8 cellular contexts compared by ENCODE assay signal in genomic region chr19:46990998-46991676, GRCh38. TPM values are rescaled to one million over a fixed set of nuclear protein-coding genes. Genes with fewer than 3 reads are reported as not detected.
A peak's percentile ranks its signal among the peaks of the same experiment; 100 is the strongest.
DNase-seq lines count a peak whose midpoint lies in the region; ATAC-seq, FAIRE-seq and TF ChIP-seq lines count a peak whose summit lies in the region.

No MANE protein-coding gene starts in this region.

- TF ChIP-seq RAD21 in HepG2 (CRISPR knock-in tag; IDR thresholded peaks at IDR 0.05) = peak; percentile 90

- no peak overlapping the region for H3K4me2 ChIP-seq in HepG2 (ENCODE audit: low read depth, low read length)

- DNase-seq in GM19238 (ENCODE audit: insufficient read length, low spot score) (peak; percentile 27), NCI-H446 treated with DMSO at 0.1 percent for 48 hours (lab: John Stamatoyannopoulos, UW) (peak; percentile 15), dorsolateral prefrontal cortex (peak; percentile 71 to 90 (median 86)), HepG2 (ENCODE audit: low spot score) (peak; percentile 64)
- peak; percentile 87 for DNase-seq in activated CD4-positive, alpha-beta T cell treated with anti-CD3 and anti-CD28 coated beads, Interleukin-2, amount 10 ng/mL, durations not matched to agents 24 days and 14 days
- DNase-seq in stimulated activated CD4-positive, alpha-beta T cell treated with anti-CD3 and anti-CD28 coated beads, Interleukin-4, amount 100 ng/mL, for 4 hours = peak; percentile 53 to 60

- no peak for TF ChIP-seq POLR2A in HepG2 (IDR thresholded peaks at IDR 0.05; ENCODE audit: insufficient read depth in 1 of 2, low read depth in 2 of 2, low read length in 2 of 2)

- no peaks in the 10 kb centered on the region for H3K9me3 Mint-ChIP-seq in activated CD4-positive, alpha-beta T cell treated with anti-CD3 and anti-CD28 coated beads, Interleukin-2, amount 10 ng/mL, durations not matched to agents 24 days and 14 days

- peaks cover 48 to 73% of the 10 kb centered on the region in 2 experiments for H3K36me3 ChIP-seq in HepG2 (replicated peaks in 1 of 2; ENCODE audit: control insufficient read depth in 1 of 2, insufficient read depth in 2 of 2, low read length in 2 of 2)

- H4K20me1 ChIP-seq in HepG2 (ENCODE audit: insufficient read depth, low read length) = no peaks in the 10 kb centered on the region; the same call in 1 of the 2 replicates

- peaks cover 1% of the 10 kb centered on the region for H3K79me2 ChIP-seq in HepG2 (ENCODE audit: insufficient read depth, low read length)

- no peak overlapping the region for H3K4me3 Mint-ChIP-seq in activated CD4-positive, alpha-beta T cell treated with anti-CD3 and anti-CD28 coated beads, Interleukin-2, amount 10 ng/mL, durations not matched to agents 24 days and 14 days

- no peaks in the 10 kb centered on the region for H3K27me3 Mint-ChIP-seq in activated CD4-positive, alpha-beta T cell treated with anti-CD3 and anti-CD28 coated beads, Interleukin-2, amount 10 ng/mL, durations not matched to agents 24 days and 14 days

- H3K9me3 ChIP-seq in HepG2 (ENCODE audit: low read length) = no peaks in the 10 kb centered on the region

- ATAC-seq in HepG2 (peak; percentile 64), GM18870 (IDR thresholded peaks at IDR 0.05; ENCODE audit: unreplicated experiment) (no peak)

- no TSS peak for BruUV-seq in HepG2 (replicated peaks; lab: Mats Ljungman, UMichigan)

- TF ChIP-seq EP300 in HepG2 (IDR thresholded peaks at IDR 0.05; ENCODE audit: low read depth in 2 of 2, low read length in 2 of 2) (no peak), HepG2 (CRISPR knock-in tag; IDR thresholded peaks at IDR 0.05; ENCODE audit: borderline replicate concordance) (no peak)

- peak overlapping the region in 12 of 59 donors; percentile 3 to 28 (median 16) for H3K4me3 ChIP-seq in dorsolateral prefrontal cortex
- no peak overlapping the region for H3K4me3 ChIP-seq in HepG2 (replicated peaks in 1 of 3; ENCODE audit: insufficient read depth in 1 of 3, low read depth in 2 of 3, low read length in 3 of 3)

- peaks cover 11% of the 10 kb centered on the region for H3K4me1 Mint-ChIP-seq in activated CD4-positive, alpha-beta T cell treated with anti-CD3 and anti-CD28 coated beads, Interleukin-2, amount 10 ng/mL, durations not matched to agents 24 days and 14 days

- no peak overlapping the region for H3K9ac ChIP-seq in HepG2 (ENCODE audit: insufficient read depth, low read depth, low read length)

- H3K27ac ChIP-seq in dorsolateral prefrontal cortex (peak overlapping the region in 58 of 59 donors; percentile 25 to 87 (median 75)), HepG2 (ENCODE audit: extremely low read length, insufficient read depth, low read length) (no peak overlapping the region)

- CTCF ChIA-PET in HepG2 (lab: Yijun Ruan, JAX; ENCODE audit: low intra/inter-chr PET ratio, low total read pairs) = interaction anchor here (0.5 to 1.8 kb wide), 2 partner anchors 62 to 135 kb away, joined by 3 to 15 read pairs; no protein-coding TSS in a partner anchor

- FAIRE-seq in A204.1 (lab: Jason Lieb, UNC) = peak; percentile 87
- peak; percentile 86 for FAIRE-seq in HepG2 (lab: Jason Lieb, UNC)

- peaks cover 9% of the 10 kb centered on the region for H3K36me3 Mint-ChIP-seq in activated CD4-positive, alpha-beta T cell treated with anti-CD3 and anti-CD28 coated beads, Interleukin-2, amount 10 ng/mL, durations not matched to agents 24 days and 14 days (ENCODE audit: low read depth)

- intact Hi-C loops in activated CD4-positive, alpha-beta T cell treated with anti-CD3 and anti-CD28 coated beads, Interleukin-2, amount 10 ng/mL, durations not matched to agents 24 days and 14 days (cut with micrococcal nuclease) = loop anchor here (2.0 kb wide), 2 partner anchors 134 to 234 kb away; no protein-coding TSS in a partner anchor
- intact Hi-C loops in dorsolateral prefrontal cortex (cut with DNase I) = loop anchor here (1.0 to 10.0 kb wide), 6 partner anchors 64 to 236 kb away; no protein-coding TSS in a partner anchor
- intact Hi-C loops in HepG2 (cut with micrococcal nuclease; ENCODE audit: unreplicated experiment) = no loop called here

- H2AFZ ChIP-seq in HepG2 (ENCODE audit: low read length) = no peak overlapping the region

- peak overlapping the region; percentile 63 for H3K27ac Mint-ChIP-seq in activated CD4-positive, alpha-beta T cell treated with anti-CD3 and anti-CD28 coated beads, Interleukin-2, amount 10 ng/mL, durations not matched to agents 24 days and 14 days

- peaks cover 3% of the 10 kb centered on the region for H3K4me1 ChIP-seq in HepG2 (ENCODE audit: insufficient read depth, low read length)

- H3K27me3 ChIP-seq in dorsolateral prefrontal cortex = no peaks in the 10 kb centered on the region
- H3K27me3 ChIP-seq in HepG2 (ENCODE audit: control insufficient read depth in 1 of 2, insufficient read depth in 2 of 2, low read length in 2 of 2) = no peaks in the 10 kb centered on the region

- WGBS in HepG2 (ENCODE audit: low lambda C conversion rate) = 68% methylated on average over 17 of the region's 19 CpGs

- in situ Hi-C loops in HepG2 (cut with HindIII; ENCODE audit: extremely low pct_ligation_motif_present, low pct_unique_long_range_greater_than_20kb) = loop anchor here (5.0 kb wide), 1 partner anchor 134 kb away; no protein-coding TSS in a partner anchor

- POLR2A ChIA-PET in HepG2 (lab: Yijun Ruan, JAX) = interaction anchor here (0.6 kb wide), 1 partner anchor 15 kb away, joined by 3 read pairs; no protein-coding TSS in a partner anchor

- TF ChIP-seq CTCF in dorsolateral prefrontal cortex (IDR thresholded peaks at IDR 0.05 in 54 of 56, conservative IDR thresholded peaks at IDR 0.05 in 2 of 56; ENCODE audit: low read depth in 1 of 56, partially characterized antibody in 56 of 56) (peak; percentile 84 to 97 (median 91)), HepG2 (CRISPR knock-in tag; IDR thresholded peaks at IDR 0.05) (peak; percentile 87)

RNA-seq across cellular contexts. Expression of gene NPAS1, which starts 28.5 kb away (rescaled TPM):
- 0.21 and 0.47 TPM in 2 replicates for total RNA-seq in activated CD4-positive, alpha-beta T cell treated with anti-CD3 and anti-CD28 coated beads, Interleukin-2, amount 10 ng/mL, durations not matched to agents 24 days and 14 days
- total RNA-seq in dorsolateral prefrontal cortex = 10 to 100 TPM in 63 of 120 experiments, 1 to 10 TPM in 57; 3.1 to 17.8 (median 10.0) TPM
- total RNA-seq in HepG2 (2016; rRNA removed; fragmentation: Illumina TruSeq; extraction: Trizol) = 0.29 and 0.35 TPM in 2 replicates
- 0.26 and 0.51 TPM in 2 replicates for total RNA-seq in HepG2 (2016; cell fraction: cytosol; rRNA removed; fragmentation: Illumina TruSeq; extraction: Trizol; ENCODE audit: low read depth)
- total RNA-seq in HepG2 (2016; cell fraction: insoluble cytoplasmic fraction; rRNA removed; fragmentation: Illumina TruSeq; extraction: Trizol) = 0.16 and 0.30 TPM in 2 replicates
- total RNA-seq in HepG2 (2016; cell fraction: membrane; rRNA removed; fragmentation: Illumina TruSeq; extraction: Trizol) = 0.59 and 0.76 TPM in 2 replicates
- not detected in 2 replicates for total RNA-seq in HepG2 (2016; cell fraction: nucleus; rRNA removed; fragmentation: Illumina TruSeq; extraction: Trizol)
- polyA plus RNA-seq in HepG2 (2011; rRNA removed) = 2.9 and 3.9 TPM in 2 replicates
- 2.3 and 4.0 TPM in 2 replicates for polyA plus RNA-seq in HepG2 (2011; cell fraction: cytosol; rRNA removed)
- polyA plus RNA-seq in HepG2 (2011; cell fraction: nucleus; rRNA removed) = 13.1 and 15.5 TPM in 2 replicates
- 1.2 and 2.2 TPM in 2 replicates for polyA plus RNA-seq in HepG2 (2012)
- polyA plus RNA-seq in HepG2 (2016; cell fraction: cytosol; fragmentation: Illumina TruSeq; extraction: Trizol; ENCODE audit: low read depth) = 0.76 and 1.1 TPM in 2 replicates
- polyA plus RNA-seq in HepG2 (2016; cell fraction: insoluble cytoplasmic fraction; fragmentation: Illumina TruSeq; extraction: Trizol; ENCODE audit: low read depth) = 0.19 and 0.53 TPM in 2 replicates
- 0.69 and 1.1 TPM in 2 replicates for polyA plus RNA-seq in HepG2 (2016; cell fraction: membrane; fragmentation: Illumina TruSeq; extraction: Trizol; ENCODE audit: low read depth)
- 1.2 TPM in 1 of 2 replicates, not detected in the other for polyA plus RNA-seq in HepG2 (2016; cell fraction: nucleus; fragmentation: Illumina TruSeq; extraction: Trizol; ENCODE audit: insufficient read depth, low read depth)
- polyA minus RNA-seq in HepG2 (2011; rRNA and poly(A)+ RNA removed; ENCODE audit: low replicate concordance) = 0.70 and 4.4 TPM in 2 replicates
- 1.1 and 2.8 TPM in 2 replicates for polyA minus RNA-seq in HepG2 (2011; cell fraction: cytosol; rRNA and poly(A)+ RNA removed)
- polyA minus RNA-seq in HepG2 (2011; cell fraction: nucleus; rRNA and poly(A)+ RNA removed) = 0.99 and 1.8 TPM in 2 replicates

RNA-seq across cellular contexts. Expression of gene TMEM160, which starts 57.3 kb away (rescaled TPM):
- 53.6 and 56.7 TPM in 2 replicates for total RNA-seq in activated CD4-positive, alpha-beta T cell treated with anti-CD3 and anti-CD28 coated beads, Interleukin-2, amount 10 ng/mL, durations not matched to agents 24 days and 14 days
- total RNA-seq in dorsolateral prefrontal cortex = 100 to 1,000 TPM in 7 of 120 experiments, 10 to 100 TPM in 113; 40.1 to 114 (median 78.7) TPM
- total RNA-seq in HepG2 (2016; rRNA removed; fragmentation: Illumina TruSeq; extraction: Trizol) = 18.0 and 26.7 TPM in 2 replicates
- 44.8 and 45.5 TPM in 2 replicates for total RNA-seq in HepG2 (2016; cell fraction: cytosol; rRNA removed; fragmentation: Illumina TruSeq; extraction: Trizol; ENCODE audit: low read depth)
- 18.4 and 20.4 TPM in 2 replicates for total RNA-seq in HepG2 (2016; cell fraction: insoluble cytoplasmic fraction; rRNA removed; fragmentation: Illumina TruSeq; extraction: Trizol)
- 36.3 and 50.1 TPM in 2 replicates for total RNA-seq in HepG2 (2016; cell fraction: membrane; rRNA removed; fragmentation: Illumina TruSeq; extraction: Trizol)
- total RNA-seq in HepG2 (2016; cell fraction: nucleus; rRNA removed; fragmentation: Illumina TruSeq; extraction: Trizol) = 6.1 and 8.2 TPM in 2 replicates
- polyA plus RNA-seq in HepG2 (2011; rRNA removed) = 5.2 and 7.0 TPM in 2 replicates
- polyA plus RNA-seq in HepG2 (2011; cell fraction: cytosol; rRNA removed) = 9.2 and 27.5 TPM in 2 replicates
- polyA plus RNA-seq in HepG2 (2011; cell fraction: nucleus; rRNA removed) = 8.8 and 9.4 TPM in 2 replicates
- 2.5 and 4.4 TPM in 2 replicates for polyA plus RNA-seq in HepG2 (2012)
- 46.7 and 50.4 TPM in 2 replicates for polyA plus RNA-seq in HepG2 (2016; cell fraction: cytosol; fragmentation: Illumina TruSeq; extraction: Trizol; ENCODE audit: low read depth)
- 13.9 and 21.8 TPM in 2 replicates for polyA plus RNA-seq in HepG2 (2016; cell fraction: insoluble cytoplasmic fraction; fragmentation: Illumina TruSeq; extraction: Trizol; ENCODE audit: low read depth)
- 29.2 and 30.8 TPM in 2 replicates for polyA plus RNA-seq in HepG2 (2016; cell fraction: membrane; fragmentation: Illumina TruSeq; extraction: Trizol; ENCODE audit: low read depth)
- polyA plus RNA-seq in HepG2 (2016; cell fraction: nucleus; fragmentation: Illumina TruSeq; extraction: Trizol; ENCODE audit: insufficient read depth, low read depth) = 13.4 and 18.2 TPM in 2 replicates
- polyA minus RNA-seq in HepG2 (2011; rRNA and poly(A)+ RNA removed; ENCODE audit: low replicate concordance) = 9.5 and 9.9 TPM in 2 replicates
- polyA minus RNA-seq in HepG2 (2011; cell fraction: cytosol; rRNA and poly(A)+ RNA removed) = 3.5 and 4.8 TPM in 2 replicates
- 1.1 and 2.2 TPM in 2 replicates for polyA minus RNA-seq in HepG2 (2011; cell fraction: nucleus; rRNA and poly(A)+ RNA removed)

Comparison
In these comparisons a context has a peak if more than half of its experiments do, and no peak if none do; other contexts are left out.
1. DNase-seq: peak in every context shown above with its lines; median percentile 87 in activated CD4-positive, alpha-beta T cell treated with anti-CD3 and anti-CD28 coated beads, Interleukin-2, amount 10 ng/mL, durations not matched to agents 24 days and 14 days; 86 in dorsolateral prefrontal cortex; 64 in HepG2; 56 in stimulated activated CD4-positive, alpha-beta T cell treated with anti-CD3 and anti-CD28 coated beads, Interleukin-4, amount 100 ng/mL, for 4 hours; 27 in GM19238; 15 in NCI-H446 treated with DMSO at 0.1 percent for 48 hours.